In genomic region chr17:39774043-39774442, GRCh38 we compare ENCODE assay signal across 1 cellular context.
TF ChIP-seq lines count a peak whose summit lies in the region.

No MANE protein-coding gene starts in this region.

TF ChIP-seq in K562, 482 proteins besides CTCF, POLR2A, EP300 and RAD21:
- TF ChIP-seq ZNF79 (CRISPR knock-in tag; IDR thresholded peaks at IDR 0.05; ENCODE audit: low read depth) (no peak), ZNF274 (IDR thresholded peaks at IDR 0.05; ENCODE audit: borderline replicate concordance, low read depth, low read length) (no peak), BRD4 (IDR thresholded peaks at IDR 0.05) (no peak), YBX1 (IDR thresholded peaks at IDR 0.05) (no peak), MLX (CRISPR knock-in tag; conservative IDR thresholded peaks at IDR 0.05) (no peak), ZBTB7A (IDR thresholded peaks at IDR 0.05; ENCODE audit: borderline replicate concordance, control insufficient read depth, low read depth, low read length) (no peak), ARID1B (IDR thresholded peaks at IDR 0.05) (peak; percentile 30), ZNF232 (CRISPR knock-in tag; IDR thresholded peaks at IDR 0.05) (no peak), ZNF175 (CRISPR knock-in tag; IDR thresholded peaks at IDR 0.05; ENCODE audit: low read depth) (no peak), FOXJ3 (CRISPR knock-in tag; IDR thresholded peaks at IDR 0.05) (no peak), ZFX (CRISPR knock-in tag; IDR thresholded peaks at IDR 0.05) (no peak), ZFPM2 (CRISPR knock-in tag; IDR thresholded peaks at IDR 0.05) (no peak), KDM4B (IDR thresholded peaks at IDR 0.05; ENCODE audit: borderline replicate concordance in 2 of 2, low read depth in 1 of 2) (no peak), THRB (CRISPR knock-in tag; conservative IDR thresholded peaks at IDR 0.05) (no peak), DNMT1 (IDR thresholded peaks at IDR 0.05) (no peak), ZC3H8 (IDR thresholded peaks at IDR 0.05) (no peak), MXD1 (CRISPR knock-in tag; IDR thresholded peaks at IDR 0.05; ENCODE audit: borderline replicate concordance, poor library complexity, severe bottlenecking) (no peak), CBFA2T3 (IDR thresholded peaks at IDR 0.05) (0 out of 2 replicates have a peak, but pooled peaks have one; percentile 38), MEIS2 (IDR thresholded peaks at IDR 0.05; ENCODE audit: partially characterized antibody) (peak; percentile 63), CGGBP1 (CRISPR knock-in tag; IDR thresholded peaks at IDR 0.05) (no peak), RHOXF2B (CRISPR knock-in tag; conservative IDR thresholded peaks at IDR 0.05) (no peak), NR3C1 (CRISPR knock-in tag; IDR thresholded peaks at IDR 0.05) (no peak), ZHX1 (conservative IDR thresholded peaks at IDR 0.05; ENCODE audit: low read length) (no peak), ZNF347 (CRISPR knock-in tag; IDR thresholded peaks at IDR 0.05; ENCODE audit: low read depth) (no peak), ZMIZ1 (IDR thresholded peaks at IDR 0.05; ENCODE audit: low read depth in 2 of 2, low read length in 2 of 2) (no peak), ZNF134 (CRISPR knock-in tag; conservative IDR thresholded peaks at IDR 0.05) (no peak), MCM5 (IDR thresholded peaks at IDR 0.05; ENCODE audit: low read depth) (no peak), E2F1 (CRISPR knock-in tag; IDR thresholded peaks at IDR 0.05) (no peak), FOS (IDR thresholded peaks at IDR 0.05; ENCODE audit: extremely low read depth, insufficient read length) (no peak), ZNF511 (CRISPR knock-in tag; IDR thresholded peaks at IDR 0.05) (no peak), HES1 (IDR thresholded peaks at IDR 0.05; ENCODE audit: low read depth) (no peak), KAT2B (IDR thresholded peaks at IDR 0.05; ENCODE audit: low read depth, low read length) (no peak), ZNF778 (CRISPR knock-in tag; IDR thresholded peaks at IDR 0.05) (no peak), BRF1 (IDR thresholded peaks at IDR 0.05; ENCODE audit: borderline replicate concordance, extremely low read depth, insufficient read length) (no peak), DPF2 (IDR thresholded peaks at IDR 0.05) (peak; percentile 29; the same call in 1 of the 2 replicates), POLR2B (IDR thresholded peaks at IDR 0.05; ENCODE audit: low read depth, partially characterized antibody) (no peak), MBD2 (IDR thresholded peaks at IDR 0.05; ENCODE audit: borderline replicate concordance, low read depth) (no peak), ZBTB12 (CRISPR knock-in tag; IDR thresholded peaks at IDR 0.05) (no peak), NR2C2 (CRISPR knock-in tag; IDR thresholded peaks at IDR 0.05) (no peak), NR2C2 (tag; IDR thresholded peaks at IDR 0.05) (peak; percentile 83), JUN (IDR thresholded peaks at IDR 0.05; ENCODE audit: borderline replicate concordance, low read depth, low read length) (no peak), JUN (CRISPR knock-in tag; IDR thresholded peaks at IDR 0.05; ENCODE audit: borderline replicate concordance) (no peak), ERF (CRISPR knock-in tag; IDR thresholded peaks at IDR 0.05) (no peak), ZNF354B (CRISPR knock-in tag; IDR thresholded peaks at IDR 0.05) (no peak), ATF3 (IDR thresholded peaks at IDR 0.05) (peak; percentile 67), ATF3 (CRISPR knock-in tag; conservative IDR thresholded peaks at IDR 0.05) (no peak), U2AF1 (optimal IDR thresholded peaks at IDR 0.05; ENCODE audit: low read depth, low read length) (no peak), NR2C1 (IDR thresholded peaks at IDR 0.05) (peak; percentile 78), NR2C1 (tag; IDR thresholded peaks at IDR 0.05) (no peak), POLR3G (IDR thresholded peaks at IDR 0.05; ENCODE audit: extremely low read depth, insufficient read length, insufficient replicate concordance) (no peak), THAP7 (CRISPR knock-in tag; IDR thresholded peaks at IDR 0.05) (no peak), CHD1 (IDR thresholded peaks at IDR 0.05; ENCODE audit: low read length) (no peak), BRCA1 (IDR thresholded peaks at IDR 0.05) (no peak), BRCA1 (CRISPR knock-in tag; IDR thresholded peaks at IDR 0.05) (no peak), STAG1 (CRISPR knock-in tag; IDR thresholded peaks at IDR 0.05; ENCODE audit: borderline replicate concordance) (no peak), TAL1 (IDR thresholded peaks at IDR 0.05) (no peak), OTX1 (CRISPR knock-in tag; IDR thresholded peaks at IDR 0.05) (no peak), TAF7 (tag; IDR thresholded peaks at IDR 0.05) (no peak), JUND (IDR thresholded peaks at IDR 0.05; ENCODE audit: borderline replicate concordance, low read depth, low read length) (no peak), JUND (tag; IDR thresholded peaks at IDR 0.05; ENCODE audit: borderline replicate concordance, low read depth, low read length) (peak; percentile 31; the same call in 1 of the 3 replicates)
